Comparison of ENCODE assay signal across 2 cellular contexts in genomic region chr1:24387636-24388035, GRCh38.
A peak's percentile ranks its signal among the peaks of the same experiment; 100 is the strongest.
TF ChIP-seq lines count a peak whose summit lies in the region.

No MANE protein-coding gene starts in this region.

TF ChIP-seq in liver, 16 proteins besides CTCF, POLR2A, EP300 and RAD21:
- TF ChIP-seq SP1 (IDR thresholded peaks at IDR 0.05) (peak; percentile 11), GABPA (IDR thresholded peaks at IDR 0.05 in 1 of 2, conservative IDR thresholded peaks at IDR 0.05 in 1 of 2) (no peak), RXRA (IDR thresholded peaks at IDR 0.05) (peak in 1 of 2 donors; percentile 40), HNF4A (conservative IDR thresholded peaks at IDR 0.05) (peak in 1 of 2 donors; percentile 9)

TF ChIP-seq in HepG2, 621 proteins besides CTCF, POLR2A, EP300 and RAD21:
- TF ChIP-seq ESRRA (CRISPR knock-in tag; IDR thresholded peaks at IDR 0.05; ENCODE audit: low read depth) (no peak), ZNF772 (CRISPR knock-in tag; IDR thresholded peaks at IDR 0.05) (no peak), PBX2 (CRISPR knock-in tag; IDR thresholded peaks at IDR 0.05) (no peak), ZNF138 (CRISPR knock-in tag; IDR thresholded peaks at IDR 0.05; ENCODE audit: low read depth) (no peak), NR2F6 (IDR thresholded peaks at IDR 0.05) (no peak), NR2F6 (CRISPR knock-in tag; IDR thresholded peaks at IDR 0.05) (no peak), ISL2 (CRISPR knock-in tag; IDR thresholded peaks at IDR 0.05) (no peak)
